Comparison of ENCODE assay signal across 8 cellular contexts in genomic region chr17:8221663-8222379, GRCh38.
A peak's percentile ranks its signal among the peaks of the same experiment; 100 is the strongest.
DNase-seq lines count a peak whose midpoint lies in the region; ATAC-seq and TF ChIP-seq lines count a peak whose summit lies in the region.

No MANE protein-coding gene starts in this region.

- ATAC-seq in GM18867 (IDR thresholded peaks at IDR 0.05; ENCODE audit: unreplicated experiment): peak; percentile 39
- ATAC-seq in HG03135 (IDR thresholded peaks at IDR 0.05; ENCODE audit: unreplicated experiment): peak; percentile 41

- CTCF ChIA-PET in AG04449 (lab: Yijun Ruan, JAX): interaction anchor here (1.0 to 4.6 kb wide), 13 partner anchors 11 to 103 kb away, joined by 3 to 21 read pairs (median 5); partner anchors contain the start of genes ALOXE3, PFAS and SLC25A35

- POLR2A ChIA-PET in AG04449 (lab: Yijun Ruan, JAX): interaction anchor here (0.5 to 3.9 kb wide), 10 partner anchors 11 to 102 kb away, joined by 3 to 29 read pairs (median 5); partner anchors contain the start of genes AURKB, BORCS6 and CTC1

- H3K4me3 ChIP-seq in AG04449 (ENCODE audit: low read depth, low read length) (peak overlapping the region; percentile 89), choroid plexus epithelial cell (ENCODE audit: low read depth, low read length) (peak overlapping the region; percentile 77)

- TF ChIP-seq CTCF in AG04449 (IDR thresholded peaks at IDR 0.05; ENCODE audit: insufficient read depth, low read length, missing control alignments) (no peak), choroid plexus epithelial cell (conservative IDR thresholded peaks at IDR 0.05; ENCODE audit: low read depth, low read length) (no peak)

- DNase-seq in AG04449 (ENCODE audit: low read depth, low spot score): peak; percentile 62
- peak; percentile 83 for DNase-seq in NCI-H345 (lab: John Stamatoyannopoulos, UW)
- peak; percentile 83 to 90 for DNase-seq in activated CD4-positive, alpha-beta T cell treated with anti-CD3 and anti-CD28 coated beads for 4 hours
- peak; percentile 94 for DNase-seq in choroid plexus epithelial cell (ENCODE audit: low read depth)
- DNase-seq in left kidney (ENCODE audit: low read depth, low spot score): peak; percentile 95
- peak; percentile 89 for DNase-seq in stimulated activated CD4-positive, alpha-beta T cell treated with anti-CD3 and anti-CD28 coated beads, Interleukin-1b, Interleukin-23, amount 100 ng/mL, for 48 hours

Comparison
In these comparisons a context has a peak if more than half of its experiments do, and no peak if none do; other contexts are left out.
1. Peak in every context shown above with its lines: DNase-seq, ATAC-seq and H3K4me3 ChIP-seq.